In genomic region chrX:31223817-31224216, GRCh38 we compare ENCODE assay signal across 9 cellular contexts.
DNase-seq lines count a peak whose midpoint lies in the region; ATAC-seq and TF ChIP-seq lines count a peak whose summit lies in the region.
"Had no signal": no experiment of that assay in that cellular context is flagged by ENCODE, and none has a peak within 500 bp of the region (broad histone marks: within the 10 kb centered on the region; RNA-seq: fewer than 3 reads in every experiment).

No MANE protein-coding gene starts in this region.

- H3K36me3 ChIP-seq in PC-9 (ENCODE audit: low read depth), result no peaks in the 10 kb centered on the region

- no peaks in the 10 kb centered on the region for H3K27me3 ChIP-seq in PC-9 (ENCODE audit: insufficient read depth, low read depth)

- no peaks in the 10 kb centered on the region for H3K9me3 ChIP-seq in PC-9 (ENCODE audit: insufficient read depth, low read depth)

- BruUV-seq in PC-9 (replicated peaks; lab: Mats Ljungman, UMichigan), result no TSS peak

- H2AFZ ChIP-seq in PC-9, result no peak overlapping the region

- H3K27ac Mint-ChIP-seq in naive B cell, result peak overlapping the region in 3 of 6 donors; percentile 3 to 30 (median 24)
- H3K27ac Mint-ChIP-seq in activated naive CD4-positive, alpha-beta T cell treated with anti-CD3 and anti-CD28 coated beads, Interleukin-2, amount 10 ng/mL, durations not matched to agents 7 days and 5 days, result no peak overlapping the region

- TF ChIP-seq CTCF in RWPE1 (conservative IDR thresholded peaks at IDR 0.05; ENCODE audit: low read depth) (no peak), omental fat pad (IDR thresholded peaks at IDR 0.05) (no peak), PC-9 (conservative IDR thresholded peaks at IDR 0.05) (no peak)

- peak; percentile 88 for ATAC-seq in GM19035 (IDR thresholded peaks at IDR 0.05; ENCODE audit: unreplicated experiment)
- ATAC-seq in HG03045 (IDR thresholded peaks at IDR 0.05; ENCODE audit: unreplicated experiment), result peak; percentile 74
- ATAC-seq in naive B cell (ENCODE audit: low read depth in 2 of 2), result peak; percentile 65 to 66
- no peak for ATAC-seq in omental fat pad (ENCODE audit: low FRiP score)

- H3K79me2 ChIP-seq in PC-9 (ENCODE audit: low read depth), result no peaks in the 10 kb centered on the region

- H3K4me3 Mint-ChIP-seq in naive B cell, result no peak overlapping the region
- H3K4me3 Mint-ChIP-seq in activated naive CD4-positive, alpha-beta T cell treated with anti-CD3 and anti-CD28 coated beads, Interleukin-2, amount 10 ng/mL, durations not matched to agents 7 days and 5 days, result no peak overlapping the region

- DNase-seq in RWPE1 (ENCODE audit: low spot score), result peak; percentile 41
- peak; percentile 12 for DNase-seq in naive B cell
- DNase-seq in omental fat pad (ENCODE audit: low spot score), result no peak
- no peak for DNase-seq in superior temporal gyrus (ENCODE audit: extremely low spot score)
- no peak for DNase-seq in activated naive CD4-positive, alpha-beta T cell treated with anti-CD3 and anti-CD28 coated beads, Interleukin-2, amount 10 ng/mL, durations not matched to agents 7 days and 5 days
- DNase-seq in PC-9, result no peak
- DNase-seq: SW 1271 had no signal

- H3K9me3 Mint-ChIP-seq in naive B cell, result peaks cover 0 to 4% (median 0%) of the 10 kb centered on the region in 7 donors
- no peaks in the 10 kb centered on the region for H3K9me3 Mint-ChIP-seq in activated naive CD4-positive, alpha-beta T cell treated with anti-CD3 and anti-CD28 coated beads, Interleukin-2, amount 10 ng/mL, durations not matched to agents 7 days and 5 days

- no peaks in the 10 kb centered on the region for H3K36me3 Mint-ChIP-seq in naive B cell
- H3K36me3 Mint-ChIP-seq in activated naive CD4-positive, alpha-beta T cell treated with anti-CD3 and anti-CD28 coated beads, Interleukin-2, amount 10 ng/mL, durations not matched to agents 7 days and 5 days, result no peaks in the 10 kb centered on the region

- no peak overlapping the region for H3K27ac ChIP-seq in RWPE1
- no peak overlapping the region for H3K27ac ChIP-seq in PC-9

- peaks cover 4 to 15% (median 7%) of the 10 kb centered on the region in 3 donors for H3K4me1 Mint-ChIP-seq in naive B cell
- H3K4me1 Mint-ChIP-seq in activated naive CD4-positive, alpha-beta T cell treated with anti-CD3 and anti-CD28 coated beads, Interleukin-2, amount 10 ng/mL, durations not matched to agents 7 days and 5 days, result no peaks in the 10 kb centered on the region

- intact Hi-C loops in PC-9 (cut with micrococcal nuclease; ENCODE audit: unreplicated experiment), result loop anchor here (10.0 kb wide), 1 partner anchor 201 kb away; no protein-coding TSS in a partner anchor

- peaks cover 8% of the 10 kb centered on the region; the same call in 1 of the 2 replicates for H3K4me1 ChIP-seq in PC-9 (replicated peaks; ENCODE audit: insufficient read depth)

- H4K20me1 ChIP-seq in PC-9 (ENCODE audit: insufficient read depth), result no peaks in the 10 kb centered on the region

- H3K9me2 ChIP-seq in PC-9 (ENCODE audit: insufficient read depth), result no peaks in the 10 kb centered on the region

- POLR2A ChIA-PET in RWPE1 (lab: Yijun Ruan, JAX; ENCODE audit: low non-redundant PET) (no interaction called here), PC-9 (lab: Charles Lee; ENCODE audit: unreplicated experiment) (no interaction called here)

- H3K4me2 ChIP-seq in PC-9, result no peak overlapping the region

- H3K4me3 ChIP-seq in PC-9, result no peak overlapping the region

- H3F3A ChIP-seq in PC-9 (ENCODE audit: insufficient read depth, low read depth), result peaks cover 23% of the 10 kb centered on the region

- H3K27me3 Mint-ChIP-seq in naive B cell, result no peaks in the 10 kb centered on the region
- no peaks in the 10 kb centered on the region for H3K27me3 Mint-ChIP-seq in activated naive CD4-positive, alpha-beta T cell treated with anti-CD3 and anti-CD28 coated beads, Interleukin-2, amount 10 ng/mL, durations not matched to agents 7 days and 5 days

- CTCF ChIA-PET in RWPE1 (lab: Yijun Ruan, JAX), result interaction anchor here (1.0 kb wide), 1 partner anchor 10 kb away, joined by 6 read pairs; no protein-coding TSS in a partner anchor
- CTCF ChIA-PET in activated naive CD4-positive, alpha-beta T cell treated with anti-CD3 and anti-CD28 coated beads, Interleukin-2, amount 10 ng/mL, durations not matched to agents 7 days and 5 days (lab: Charles Lee), result interaction anchor here (0.7 kb wide), 1 partner anchor 9 kb away, joined by 3 read pairs; no protein-coding TSS in a partner anchor
- CTCF ChIA-PET in PC-9 (lab: Charles Lee), result interaction anchor here (0.6 kb wide), 1 partner anchor 46 kb away, joined by 3 read pairs; no protein-coding TSS in a partner anchor

Comparison
In these comparisons a context has a peak if more than half of its experiments do, and no peak if none do; other contexts are left out.
1. DNase-seq: peak in RWPE1 (single experiment) and naive B cell (single experiment); none in omental fat pad (single experiment), superior temporal gyrus (single experiment), activated naive CD4-positive, alpha-beta T cell treated with anti-CD3 and anti-CD28 coated beads, Interleukin-2, amount 10 ng/mL, durations not matched to agents 7 days and 5 days (single experiment) and PC-9 (0 of 2).